In the genomic region with DNA sequence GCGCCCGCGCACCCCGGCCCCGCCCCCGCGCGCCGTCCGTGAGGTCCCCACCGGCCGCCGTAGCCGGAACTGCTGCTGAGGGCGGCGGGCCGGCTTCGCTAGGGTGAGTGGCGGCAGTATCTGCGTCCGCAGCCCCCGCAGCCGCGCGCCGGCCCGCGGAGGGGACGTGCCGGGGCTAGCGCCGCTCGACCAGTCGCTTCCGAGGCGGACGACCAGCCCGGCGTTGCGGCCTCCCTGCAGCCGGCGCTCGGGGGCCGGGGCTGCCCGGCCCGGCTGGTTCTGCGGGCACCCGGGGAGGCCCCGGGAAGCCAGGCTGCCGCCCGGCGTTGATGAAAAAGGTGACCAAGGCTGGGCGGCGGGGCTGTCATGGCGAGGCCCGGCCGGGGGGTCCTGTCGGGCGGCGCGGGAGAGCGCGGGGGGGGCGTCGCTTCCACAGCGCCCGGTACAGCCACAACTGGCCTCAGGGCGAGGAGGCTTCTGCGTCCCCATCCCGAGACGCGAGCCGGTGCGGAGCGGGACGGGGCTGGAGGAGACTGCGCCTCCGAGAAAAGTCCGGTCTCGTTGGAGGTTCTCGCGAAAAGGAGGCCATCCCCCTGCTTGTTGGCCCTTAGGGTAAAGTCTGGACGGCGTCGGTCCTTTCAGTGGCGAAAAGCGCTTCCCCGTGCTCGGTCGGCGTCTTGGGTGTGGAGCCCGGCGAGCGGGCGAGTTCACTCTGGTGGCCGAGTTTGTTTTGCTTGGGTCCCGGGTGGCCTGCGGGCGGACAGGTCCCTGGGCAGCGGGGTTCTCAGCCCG, we compare ENCODE assay signal across 8 cellular contexts. TPM values are rescaled to one million over a fixed set of nuclear protein-coding genes. Genes with fewer than 3 reads are reported as not detected.
DNase-seq lines count a peak whose midpoint lies in the region; TF ChIP-seq lines count a peak whose summit lies in the region.

A gene with protein sequence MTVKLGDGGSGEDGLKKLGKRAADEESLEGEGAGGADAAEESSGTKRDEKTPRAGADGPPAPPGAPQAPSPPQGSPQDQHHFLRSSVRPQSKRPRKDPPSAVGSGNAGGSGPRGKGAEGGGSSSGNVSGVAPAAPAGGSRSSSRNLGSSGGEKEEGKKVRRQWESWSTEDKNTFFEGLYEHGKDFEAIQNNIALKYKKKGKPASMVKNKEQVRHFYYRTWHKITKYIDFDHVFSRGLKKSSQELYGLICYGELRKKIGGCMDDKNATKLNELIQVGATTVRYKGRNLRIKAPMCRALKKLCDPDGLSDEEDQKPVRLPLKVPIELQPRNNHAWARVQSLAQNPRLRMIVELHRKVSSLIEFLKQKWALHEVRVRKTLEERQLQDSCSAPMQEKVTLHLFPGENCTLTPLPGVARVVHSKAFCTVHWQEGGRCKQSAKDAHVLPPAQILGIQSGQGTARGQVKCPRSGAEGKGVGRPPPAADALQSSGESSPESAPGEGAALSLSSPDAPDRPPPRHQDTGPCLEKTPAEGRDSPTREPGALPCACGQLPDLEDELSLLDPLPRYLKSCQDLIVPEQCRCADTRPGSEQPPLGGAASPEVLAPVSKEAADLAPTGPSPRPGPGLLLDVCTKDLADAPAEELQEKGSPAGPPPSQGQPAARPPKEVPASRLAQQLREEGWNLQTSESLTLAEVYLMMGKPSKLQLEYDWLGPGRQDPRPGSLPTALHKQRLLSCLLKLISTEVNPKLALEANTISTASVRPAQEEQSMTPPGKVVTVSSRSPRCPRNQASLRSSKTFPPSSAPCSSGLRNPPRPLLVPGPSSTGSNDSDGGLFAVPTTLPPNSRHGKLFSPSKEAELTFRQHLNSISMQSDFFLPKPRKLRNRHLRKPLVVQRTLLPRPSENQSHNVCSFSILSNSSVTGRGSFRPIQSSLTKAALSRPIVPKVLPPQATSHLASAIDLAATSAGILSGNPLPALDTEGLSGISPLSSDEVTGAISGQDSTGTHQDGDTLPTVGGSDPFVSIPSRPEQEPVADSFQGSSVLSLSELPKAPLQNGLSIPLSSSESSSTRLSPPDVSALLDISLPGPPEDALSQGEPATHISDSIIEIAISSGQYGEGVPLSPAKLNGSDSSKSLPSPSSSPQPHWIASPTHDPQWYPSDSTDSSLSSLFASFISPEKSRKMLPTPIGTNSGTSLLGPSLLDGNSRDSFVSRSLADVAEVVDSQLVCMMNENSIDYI (N-terminal part only) (plus strand): TSS at position 41 of the 792 bp plus-strand sequence. CDS start 2,280 bp downstream, outside the sequence.

- H3K27me3 ChIP-seq in HUES6 (ENCODE audit: control insufficient read depth, insufficient read depth, low read length) (peaks cover 13% of the 10 kb centered on the region), left ventricle myocardium inferior (ENCODE audit: low read depth) (no peaks in the 10 kb centered on the region)

- TF ChIP-seq POLR2A in GM18526 (IDR thresholded peaks at IDR 0.05; ENCODE audit: extremely low read depth, insufficient read length) = peak; percentile 50

- TF ChIP-seq CTCF in left ventricle myocardium inferior (IDR thresholded peaks at IDR 0.05; ENCODE audit: borderline replicate concordance) (no peak), retinal pigment epithelial cell (conservative IDR thresholded peaks at IDR 0.05; ENCODE audit: low read depth, low read length) (no peak)

- H3K4me3 ChIP-seq in HUES6 (ENCODE audit: low read depth, low read length) (peak within 1 kb of the TSS; percentile 72), left ventricle myocardium inferior (peak within 1 kb of the TSS; percentile 96), retinal pigment epithelial cell (ENCODE audit: low read length) (peak within 1 kb of the TSS; percentile 82)

- H3K4me1 ChIP-seq in HUES6 (ENCODE audit: control insufficient read depth, insufficient read depth, low read length) = peaks cover 15% of the 10 kb centered on the region
- H3K4me1 ChIP-seq in left ventricle myocardium inferior = peaks cover 67% of the 10 kb centered on the region

- H3K36me3 ChIP-seq in HUES6 (ENCODE audit: control insufficient read depth, insufficient read depth, low read length) = peaks cover 11% of the 10 kb centered on the region
- H3K36me3 ChIP-seq in left ventricle myocardium inferior = peaks cover 17% of the 10 kb centered on the region

- H3K9me3 ChIP-seq in HUES6 (ENCODE audit: control insufficient read depth, insufficient read depth, low read depth, low read length) = no peaks in the 10 kb centered on the region
- H3K9me3 ChIP-seq in left ventricle myocardium inferior (replicated peaks) = no peaks in the 10 kb centered on the region

- intact Hi-C loops in left ventricle myocardium inferior (cut with micrococcal nuclease) = no loop called here

- H3K27ac ChIP-seq in HUES6 (ENCODE audit: low read depth, low read length) = peak within 1 kb of the TSS; percentile 51; the same call in 1 of the 2 replicates
- H3K27ac ChIP-seq in left ventricle myocardium inferior (replicated peaks) = peak within 1 kb of the TSS; percentile 88

- peak within 1 kb of the TSS; percentile 77 for H3K9ac ChIP-seq in HUES6 (ENCODE audit: low read length)

- DNase-seq in 8988T (peak; percentile 45), left ventricle myocardium inferior (no peak), retinal pigment epithelial cell (ENCODE audit: low read depth) (no peak), DMS153 treated with DMSO at 0.1 percent for 48 hours (lab: John Stamatoyannopoulos, UW; ENCODE audit: unreplicated experiment) (no peak), COR-L47 (lab: John Stamatoyannopoulos, UW) (no peak)
- DNase-seq in activated effector memory CD4-positive, alpha-beta T cell treated with anti-CD3 and anti-CD28 coated beads, Interleukin-2, amount 50 U/mL, for 16 hours = peak; percentile 68

RNA-seq across cellular contexts. Expression of the gene that starts here (rescaled TPM):
- 12.3 TPM for total RNA-seq in left ventricle myocardium inferior

Comparison
In these comparisons a context has a peak if more than half of its experiments do, and no peak if none do; other contexts are left out.
1. DNase-seq: peak in 8988T (single experiment) and activated effector memory CD4-positive, alpha-beta T cell treated with anti-CD3 and anti-CD28 coated beads, Interleukin-2, amount 50 U/mL, for 16 hours (single experiment); none in left ventricle myocardium inferior (single experiment), retinal pigment epithelial cell (single experiment), DMS153 treated with DMSO at 0.1 percent for 48 hours (single experiment) and COR-L47 (single experiment).
2. Peak in every context shown above with its lines, with median percentiles within 50 percentile points of each other: H3K4me3 ChIP-seq.